Comparison of ENCODE assay signal across 1 cellular context in the genomic region with DNA sequence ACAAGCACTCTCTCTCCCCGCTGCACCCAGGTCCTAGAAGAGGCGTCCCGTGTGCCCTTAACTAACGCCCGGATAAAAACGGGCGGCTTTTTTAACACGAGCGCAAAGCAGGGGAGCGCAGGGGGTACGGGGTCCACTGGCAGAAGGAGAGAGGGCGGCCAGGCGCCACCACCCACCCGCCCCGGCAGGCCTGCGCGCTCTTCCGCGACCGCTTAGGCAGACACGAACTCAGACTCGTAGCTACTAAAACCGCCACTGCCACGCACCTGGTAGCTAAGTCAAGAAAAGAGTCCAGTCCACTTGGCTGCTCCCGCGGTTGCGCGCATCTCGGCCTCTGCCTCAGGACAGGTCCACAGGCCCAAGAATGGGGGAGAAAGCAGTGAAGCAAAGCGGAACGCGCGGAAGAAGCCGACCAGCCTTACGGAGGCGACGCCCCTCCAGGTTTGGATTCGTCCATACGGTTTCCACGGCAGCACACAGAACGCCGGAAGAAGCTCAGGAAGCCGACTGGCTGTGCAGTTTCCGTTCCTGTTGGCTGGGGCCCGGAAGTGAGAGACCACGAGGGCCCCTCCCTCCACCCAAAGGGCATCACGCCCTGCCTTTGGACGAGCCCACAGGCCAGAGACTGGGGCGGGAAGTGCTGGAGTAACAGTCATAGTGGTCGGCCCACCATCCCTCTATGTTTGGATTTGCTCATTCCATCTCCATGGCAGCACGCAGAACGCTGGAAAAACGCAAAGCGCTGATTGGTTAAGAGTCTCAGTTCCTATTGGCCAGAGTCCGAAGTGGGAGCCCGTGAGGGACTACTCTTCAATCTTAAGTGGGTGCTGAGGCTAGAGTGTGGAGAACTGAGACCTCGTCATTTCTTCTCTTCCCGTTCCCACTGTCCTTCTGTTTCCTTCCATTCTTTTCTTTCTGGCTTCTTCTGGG.
TF ChIP-seq lines count a peak whose summit lies in the region.

A gene (minus strand): TSS at position 354 of the 930 bp plus-strand sequence. CDS start 7,344 bp downstream, outside the sequence.

TF ChIP-seq in HepG2, 621 proteins besides CTCF, POLR2A, EP300 and RAD21 (continued from another document and continues in another):
- TF ChIP-seq, protein P1, sequence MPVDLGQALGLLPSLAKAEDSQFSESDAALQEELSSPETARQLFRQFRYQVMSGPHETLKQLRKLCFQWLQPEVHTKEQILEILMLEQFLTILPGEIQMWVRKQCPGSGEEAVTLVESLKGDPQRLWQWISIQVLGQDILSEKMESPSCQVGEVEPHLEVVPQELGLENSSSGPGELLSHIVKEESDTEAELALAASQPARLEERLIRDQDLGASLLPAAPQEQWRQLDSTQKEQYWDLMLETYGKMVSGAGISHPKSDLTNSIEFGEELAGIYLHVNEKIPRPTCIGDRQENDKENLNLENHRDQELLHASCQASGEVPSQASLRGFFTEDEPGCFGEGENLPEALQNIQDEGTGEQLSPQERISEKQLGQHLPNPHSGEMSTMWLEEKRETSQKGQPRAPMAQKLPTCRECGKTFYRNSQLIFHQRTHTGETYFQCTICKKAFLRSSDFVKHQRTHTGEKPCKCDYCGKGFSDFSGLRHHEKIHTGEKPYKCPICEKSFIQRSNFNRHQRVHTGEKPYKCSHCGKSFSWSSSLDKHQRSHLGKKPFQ (CRISPR knock-in tag; IDR thresholded peaks at IDR 0.05; ENCODE audit: insufficient replicate concordance): no peak
- TF ChIP-seq PHF5A (CRISPR knock-in tag; IDR thresholded peaks at IDR 0.05; ENCODE audit: low read depth, unreplicated experiment) (peak; percentile 68), RNF2 (conservative IDR thresholded peaks at IDR 0.05; ENCODE audit: low read depth) (no peak), NFYB (CRISPR knock-in tag; IDR thresholded peaks at IDR 0.05) (peak; percentile 84), ZNF749 (CRISPR knock-in tag; IDR thresholded peaks at IDR 0.05; ENCODE audit: borderline replicate concordance) (no peak), ZNF432 (CRISPR knock-in tag; IDR thresholded peaks at IDR 0.05; ENCODE audit: borderline replicate concordance) (no peak), TP53 (CRISPR knock-in tag; conservative IDR thresholded peaks at IDR 0.05) (no peak), SRY (CRISPR knock-in tag; IDR thresholded peaks at IDR 0.05) (0 out of 2 replicates have a peak, but pooled peaks have one; percentile 4), ZNF33A (CRISPR knock-in tag; IDR thresholded peaks at IDR 0.05; ENCODE audit: borderline replicate concordance) (no peak), ELF4 (CRISPR knock-in tag; IDR thresholded peaks at IDR 0.05; ENCODE audit: borderline replicate concordance) (peak; percentile 97), ZMYM3 (CRISPR knock-in tag; IDR thresholded peaks at IDR 0.05) (no peak), ZC3H4 (CRISPR knock-in tag; IDR thresholded peaks at IDR 0.05; ENCODE audit: borderline replicate concordance) (no peak), SIX4 (CRISPR knock-in tag; IDR thresholded peaks at IDR 0.05) (no peak), ZNF703 (CRISPR knock-in tag; IDR thresholded peaks at IDR 0.05; ENCODE audit: borderline replicate concordance) (no peak; the same call in 1 of the 2 replicates), ARNTL (CRISPR knock-in tag; IDR thresholded peaks at IDR 0.05) (peak; percentile 42; the same call in 1 of the 2 replicates), NFE2 (CRISPR knock-in tag; IDR thresholded peaks at IDR 0.05) (no peak), ONECUT2 (CRISPR knock-in tag; IDR thresholded peaks at IDR 0.05) (no peak), GATAD2A (CRISPR knock-in tag; IDR thresholded peaks at IDR 0.05) (peak; percentile 50), MAF1 (CRISPR knock-in tag; IDR thresholded peaks at IDR 0.05; ENCODE audit: borderline replicate concordance) (peak; percentile 64; the same call in 1 of the 2 replicates)
- TF ChIP-seq, protein P2, sequence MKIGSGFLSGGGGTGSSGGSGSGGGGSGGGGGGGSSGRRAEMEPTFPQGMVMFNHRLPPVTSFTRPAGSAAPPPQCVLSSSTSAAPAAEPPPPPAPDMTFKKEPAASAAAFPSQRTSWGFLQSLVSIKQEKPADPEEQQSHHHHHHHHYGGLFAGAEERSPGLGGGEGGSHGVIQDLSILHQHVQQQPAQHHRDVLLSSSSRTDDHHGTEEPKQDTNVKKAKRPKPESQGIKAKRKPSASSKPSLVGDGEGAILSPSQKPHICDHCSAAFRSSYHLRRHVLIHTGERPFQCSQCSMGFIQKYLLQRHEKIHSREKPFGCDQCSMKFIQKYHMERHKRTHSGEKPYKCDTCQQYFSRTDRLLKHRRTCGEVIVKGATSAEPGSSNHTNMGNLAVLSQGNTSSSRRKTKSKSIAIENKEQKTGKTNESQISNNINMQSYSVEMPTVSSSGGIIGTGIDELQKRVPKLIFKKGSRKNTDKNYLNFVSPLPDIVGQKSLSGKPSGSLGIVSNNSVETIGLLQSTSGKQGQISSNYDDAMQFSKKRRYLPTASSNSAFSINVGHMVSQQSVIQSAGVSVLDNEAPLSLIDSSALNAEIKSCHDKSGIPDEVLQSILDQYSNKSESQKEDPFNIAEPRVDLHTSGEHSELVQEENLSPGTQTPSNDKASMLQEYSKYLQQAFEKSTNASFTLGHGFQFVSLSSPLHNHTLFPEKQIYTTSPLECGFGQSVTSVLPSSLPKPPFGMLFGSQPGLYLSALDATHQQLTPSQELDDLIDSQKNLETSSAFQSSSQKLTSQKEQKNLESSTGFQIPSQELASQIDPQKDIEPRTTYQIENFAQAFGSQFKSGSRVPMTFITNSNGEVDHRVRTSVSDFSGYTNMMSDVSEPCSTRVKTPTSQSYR (CRISPR knock-in tag; IDR thresholded peaks at IDR 0.05; ENCODE audit: borderline replicate concordance): no peak
- TF ChIP-seq, protein P3, sequence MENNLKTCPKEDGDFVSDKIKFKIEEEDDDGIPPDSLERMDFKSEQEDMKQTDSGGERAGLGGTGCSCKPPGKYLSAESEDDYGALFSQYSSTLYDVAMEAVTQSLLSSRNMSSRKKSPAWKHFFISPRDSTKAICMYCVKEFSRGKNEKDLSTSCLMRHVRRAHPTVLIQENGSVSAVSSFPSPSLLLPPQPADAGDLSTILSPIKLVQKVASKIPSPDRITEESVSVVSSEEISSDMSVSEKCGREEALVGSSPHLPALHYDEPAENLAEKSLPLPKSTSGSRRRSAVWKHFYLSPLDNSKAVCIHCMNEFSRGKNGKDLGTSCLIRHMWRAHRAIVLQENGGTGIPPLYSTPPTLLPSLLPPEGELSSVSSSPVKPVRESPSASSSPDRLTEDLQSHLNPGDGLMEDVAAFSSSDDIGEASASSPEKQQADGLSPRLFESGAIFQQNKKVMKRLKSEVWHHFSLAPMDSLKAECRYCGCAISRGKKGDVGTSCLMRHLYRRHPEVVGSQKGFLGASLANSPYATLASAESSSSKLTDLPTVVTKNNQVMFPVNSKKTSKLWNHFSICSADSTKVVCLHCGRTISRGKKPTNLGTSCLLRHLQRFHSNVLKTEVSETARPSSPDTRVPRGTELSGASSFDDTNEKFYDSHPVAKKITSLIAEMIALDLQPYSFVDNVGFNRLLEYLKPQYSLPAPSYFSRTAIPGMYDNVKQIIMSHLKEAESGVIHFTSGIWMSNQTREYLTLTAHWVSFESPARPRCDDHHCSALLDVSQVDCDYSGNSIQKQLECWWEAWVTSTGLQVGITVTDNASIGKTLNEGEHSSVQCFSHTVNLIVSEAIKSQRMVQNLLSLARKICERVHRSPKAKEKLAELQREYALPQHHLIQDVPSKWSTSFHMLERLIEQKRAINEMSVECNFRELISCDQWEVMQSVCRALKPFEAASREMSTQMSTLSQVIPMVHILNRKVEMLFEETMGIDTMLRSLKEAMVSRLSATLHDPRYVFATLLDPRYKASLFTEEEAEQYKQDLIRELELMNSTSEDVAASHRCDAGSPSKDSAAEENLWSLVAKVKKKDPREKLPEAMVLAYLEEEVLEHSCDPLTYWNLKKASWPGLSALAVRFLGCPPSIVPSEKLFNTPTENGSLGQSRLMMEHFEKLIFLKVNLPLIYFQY (CRISPR knock-in tag; IDR thresholded peaks at IDR 0.05; ENCODE audit: borderline replicate concordance): peak; percentile 63; the same call in 1 of the 2 replicates
- TF ChIP-seq, protein P4, sequence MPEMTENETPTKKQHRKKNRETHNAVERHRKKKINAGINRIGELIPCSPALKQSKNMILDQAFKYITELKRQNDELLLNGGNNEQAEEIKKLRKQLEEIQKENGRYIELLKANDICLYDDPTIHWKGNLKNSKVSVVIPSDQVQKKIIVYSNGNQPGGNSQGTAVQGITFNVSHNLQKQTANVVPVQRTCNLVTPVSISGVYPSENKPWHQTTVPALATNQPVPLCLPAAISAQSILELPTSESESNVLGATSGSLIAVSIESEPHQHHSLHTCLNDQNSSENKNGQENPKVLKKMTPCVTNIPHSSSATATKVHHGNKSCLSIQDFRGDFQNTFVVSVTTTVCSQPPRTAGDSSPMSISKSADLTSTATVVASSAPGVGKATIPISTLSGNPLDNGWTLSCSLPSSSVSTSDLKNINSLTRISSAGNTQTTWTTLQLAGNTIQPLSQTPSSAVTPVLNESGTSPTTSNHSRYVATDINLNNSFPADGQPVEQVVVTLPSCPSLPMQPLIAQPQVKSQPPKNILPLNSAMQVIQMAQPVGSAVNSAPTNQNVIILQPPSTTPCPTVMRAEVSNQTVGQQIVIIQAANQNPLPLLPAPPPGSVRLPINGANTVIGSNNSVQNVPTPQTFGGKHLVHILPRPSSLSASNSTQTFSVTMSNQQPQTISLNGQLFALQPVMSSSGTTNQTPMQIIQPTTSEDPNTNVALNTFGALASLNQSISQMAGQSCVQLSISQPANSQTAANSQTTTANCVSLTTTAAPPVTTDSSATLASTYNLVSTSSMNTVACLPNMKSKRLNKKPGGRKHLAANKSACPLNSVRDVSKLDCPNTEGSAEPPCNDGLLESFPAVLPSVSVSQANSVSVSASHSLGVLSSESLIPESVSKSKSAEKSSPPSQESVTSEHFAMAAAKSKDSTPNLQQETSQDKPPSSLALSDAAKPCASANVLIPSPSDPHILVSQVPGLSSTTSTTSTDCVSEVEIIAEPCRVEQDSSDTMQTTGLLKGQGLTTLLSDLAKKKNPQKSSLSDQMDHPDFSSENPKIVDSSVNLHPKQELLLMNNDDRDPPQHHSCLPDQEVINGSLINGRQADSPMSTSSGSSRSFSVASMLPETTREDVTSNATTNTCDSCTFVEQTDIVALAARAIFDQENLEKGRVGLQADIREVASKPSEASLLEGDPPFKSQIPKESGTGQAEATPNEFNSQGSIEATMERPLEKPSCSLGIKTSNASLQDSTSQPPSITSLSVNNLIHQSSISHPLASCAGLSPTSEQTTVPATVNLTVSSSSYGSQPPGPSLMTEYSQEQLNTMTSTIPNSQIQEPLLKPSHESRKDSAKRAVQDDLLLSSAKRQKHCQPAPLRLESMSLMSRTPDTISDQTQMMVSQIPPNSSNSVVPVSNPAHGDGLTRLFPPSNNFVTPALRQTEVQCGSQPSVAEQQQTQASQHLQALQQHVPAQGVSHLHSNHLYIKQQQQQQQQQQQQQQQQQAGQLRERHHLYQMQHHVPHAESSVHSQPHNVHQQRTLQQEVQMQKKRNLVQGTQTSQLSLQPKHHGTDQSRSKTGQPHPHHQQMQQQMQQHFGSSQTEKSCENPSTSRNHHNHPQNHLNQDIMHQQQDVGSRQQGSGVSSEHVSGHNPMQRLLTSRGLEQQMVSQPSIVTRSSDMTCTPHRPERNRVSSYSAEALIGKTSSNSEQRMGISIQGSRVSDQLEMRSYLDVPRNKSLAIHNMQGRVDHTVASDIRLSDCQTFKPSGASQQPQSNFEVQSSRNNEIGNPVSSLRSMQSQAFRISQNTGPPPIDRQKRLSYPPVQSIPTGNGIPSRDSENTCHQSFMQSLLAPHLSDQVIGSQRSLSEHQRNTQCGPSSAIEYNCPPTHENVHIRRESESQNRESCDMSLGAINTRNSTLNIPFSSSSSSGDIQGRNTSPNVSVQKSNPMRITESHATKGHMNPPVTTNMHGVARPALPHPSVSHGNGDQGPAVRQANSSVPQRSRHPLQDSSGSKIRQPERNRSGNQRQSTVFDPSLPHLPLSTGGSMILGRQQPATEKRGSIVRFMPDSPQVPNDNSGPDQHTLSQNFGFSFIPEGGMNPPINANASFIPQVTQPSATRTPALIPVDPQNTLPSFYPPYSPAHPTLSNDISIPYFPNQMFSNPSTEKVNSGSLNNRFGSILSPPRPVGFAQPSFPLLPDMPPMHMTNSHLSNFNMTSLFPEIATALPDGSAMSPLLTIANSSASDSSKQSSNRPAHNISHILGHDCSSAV (CRISPR knock-in tag; IDR thresholded peaks at IDR 0.05; ENCODE audit: borderline replicate concordance): no peak
- TF ChIP-seq, protein P5, sequence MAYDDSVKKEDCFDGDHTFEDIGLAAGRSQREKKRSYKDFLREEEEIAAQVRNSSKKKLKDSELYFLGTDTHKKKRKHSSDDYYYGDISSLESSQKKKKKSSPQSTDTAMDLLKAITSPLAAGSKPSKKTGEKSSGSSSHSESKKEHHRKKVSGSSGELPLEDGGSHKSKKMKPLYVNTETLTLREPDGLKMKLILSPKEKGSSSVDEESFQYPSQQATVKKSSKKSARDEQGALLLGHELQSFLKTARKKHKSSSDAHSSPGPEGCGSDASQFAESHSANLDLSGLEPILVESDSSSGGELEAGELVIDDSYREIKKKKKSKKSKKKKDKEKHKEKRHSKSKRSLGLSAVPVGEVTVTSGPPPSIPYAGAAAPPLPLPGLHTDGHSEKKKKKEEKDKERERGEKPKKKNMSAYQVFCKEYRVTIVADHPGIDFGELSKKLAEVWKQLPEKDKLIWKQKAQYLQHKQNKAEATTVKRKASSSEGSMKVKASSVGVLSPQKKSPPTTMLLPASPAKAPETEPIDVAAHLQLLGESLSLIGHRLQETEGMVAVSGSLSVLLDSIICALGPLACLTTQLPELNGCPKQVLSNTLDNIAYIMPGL (CRISPR knock-in tag; IDR thresholded peaks at IDR 0.05; ENCODE audit: borderline replicate concordance in 1 of 2, low read depth in 1 of 2): peak; percentile 48 to 61; a peak in 1 of 4 replicates
- TF ChIP-seq, protein P6, sequence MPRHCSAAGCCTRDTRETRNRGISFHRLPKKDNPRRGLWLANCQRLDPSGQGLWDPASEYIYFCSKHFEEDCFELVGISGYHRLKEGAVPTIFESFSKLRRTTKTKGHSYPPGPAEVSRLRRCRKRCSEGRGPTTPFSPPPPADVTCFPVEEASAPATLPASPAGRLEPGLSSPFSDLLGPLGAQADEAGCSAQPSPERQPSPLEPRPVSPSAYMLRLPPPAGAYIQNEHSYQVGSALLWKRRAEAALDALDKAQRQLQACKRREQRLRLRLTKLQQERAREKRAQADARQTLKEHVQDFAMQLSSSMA (CRISPR knock-in tag; IDR thresholded peaks at IDR 0.05): no peak
- TF ChIP-seq, protein P7, sequence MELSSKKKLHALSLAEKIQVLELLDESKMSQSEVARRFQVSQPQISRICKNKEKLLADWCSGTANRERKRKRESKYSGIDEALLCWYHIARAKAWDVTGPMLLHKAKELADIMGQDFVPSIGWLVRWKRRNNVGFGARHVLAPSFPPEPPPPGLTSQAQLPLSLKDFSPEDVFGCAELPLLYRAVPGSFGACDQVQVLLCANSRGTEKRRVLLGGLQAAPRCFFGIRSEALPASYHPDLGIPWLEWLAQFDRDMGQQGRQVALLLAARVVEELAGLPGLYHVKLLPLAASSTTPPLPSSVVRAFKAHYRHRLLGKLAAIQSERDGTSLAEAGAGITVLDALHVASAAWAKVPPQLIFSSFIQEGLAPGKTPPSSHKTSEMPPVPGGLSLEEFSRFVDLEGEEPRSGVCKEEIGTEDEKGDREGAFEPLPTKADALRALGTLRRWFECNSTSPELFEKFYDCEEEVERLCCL (CRISPR knock-in tag; IDR thresholded peaks at IDR 0.05; ENCODE audit: borderline replicate concordance): no peak
